ENCODE assay signal across 10 cellular contexts in genomic region chr3:177905895-177906511, GRCh38.
DNase-seq lines count a peak whose midpoint lies in the region; ATAC-seq, FAIRE-seq and TF ChIP-seq lines count a peak whose summit lies in the region.
"Had no signal": no experiment of that assay in that cellular context is flagged by ENCODE, and none has a peak within 500 bp of the region (broad histone marks: within the 10 kb centered on the region; RNA-seq: fewer than 3 reads in every experiment).

No MANE protein-coding gene starts in this region.

- H3K9me2 ChIP-seq in GM23338 (ENCODE audit: insufficient read depth) = no peaks in the 10 kb centered on the region

- H3K27ac ChIP-seq in GM23338 (ENCODE audit: low read depth) (peak overlapping the region; percentile 60; the same call in 1 of the 2 replicates), brain microvascular endothelial cell (peak overlapping the region; percentile 88), kidney (ENCODE audit: low read depth in 2 of 2, low read length in 2 of 2) (peak overlapping the region; percentile 83 to 89)

- H3K9ac ChIP-seq in kidney (ENCODE audit: low read length in 2 of 2) = no peak overlapping the region

- DNase-seq in GM23338 (ENCODE audit: low spot score) = peak; percentile 27
- peak; percentile 79 for DNase-seq in brain microvascular endothelial cell
- DNase-seq in kidney = no peak
- peak; percentile 57 for DNase-seq in skeletal muscle cell (ENCODE audit: low read depth)
- no peak for DNase-seq in activated CD4-positive, alpha-beta memory T cell treated with anti-CD3 and anti-CD28 coated beads, Interleukin-2, amount 10 ng/mL, durations not matched to agents 7 days and 5 days
- no peak for DNase-seq in GDM1 (lab: John Stamatoyannopoulos, UW)
- no peak for DNase-seq in NCI-H748 treated with DMSO at 0.1 percent for 48 hours (lab: John Stamatoyannopoulos, UW)
- DNase-seq: T-helper 2 cell had no signal

- no peak overlapping the region for H3K27ac Mint-ChIP-seq in GM23338
- H3K27ac Mint-ChIP-seq in activated CD4-positive, alpha-beta memory T cell treated with anti-CD3 and anti-CD28 coated beads, Interleukin-2, amount 10 ng/mL, durations not matched to agents 7 days and 5 days = no peak overlapping the region

- CTCF ChIA-PET in activated CD4-positive, alpha-beta memory T cell treated with anti-CD3 and anti-CD28 coated beads, Interleukin-2, amount 10 ng/mL, durations not matched to agents 7 days and 5 days (lab: Charles Lee) = no interaction called here

- peak; percentile 60 for FAIRE-seq in kidney (lab: Jason Lieb, UNC)
- FAIRE-seq: GM12878 had no signal

- H3K79me2 ChIP-seq in GM23338 (replicated peaks; ENCODE audit: insufficient read depth) = no peaks in the 10 kb centered on the region

- peak overlapping the region; percentile 89 for H2AFZ ChIP-seq in GM23338

- in situ Hi-C loops in brain microvascular endothelial cell (cut with HindIII; ENCODE audit: low pct_ligation_motif_present, low sequenced_read_pairs) = no loop called here

- H3K4me2 ChIP-seq in GM23338 = no peak overlapping the region

- H4K20me1 ChIP-seq in GM23338 (replicated peaks; ENCODE audit: insufficient read depth) = no peaks in the 10 kb centered on the region

- H3K36me3 Mint-ChIP-seq in GM23338 (ENCODE audit: low read depth) = no peaks in the 10 kb centered on the region
- H3K36me3 Mint-ChIP-seq in activated CD4-positive, alpha-beta memory T cell treated with anti-CD3 and anti-CD28 coated beads, Interleukin-2, amount 10 ng/mL, durations not matched to agents 7 days and 5 days (ENCODE audit: low read depth) = no peaks in the 10 kb centered on the region

- ATAC-seq in GM23338 (peak; percentile 64), HG02571 (IDR thresholded peaks at IDR 0.05; ENCODE audit: unreplicated experiment) (no peak)
- ATAC-seq: GM12878 had no signal

- no peaks in the 10 kb centered on the region for H3F3A ChIP-seq in GM23338 (replicated peaks; ENCODE audit: low read depth)

- no peak overlapping the region for H3K4me3 ChIP-seq in GM23338
- H3K4me3 ChIP-seq in brain microvascular endothelial cell (ENCODE audit: low read depth, low read length) = no peak overlapping the region
- peak overlapping the region; percentile 23 to 33 for H3K4me3 ChIP-seq in kidney (ENCODE audit: low read length in 2 of 2)
- no peak overlapping the region for H3K4me3 ChIP-seq in skeletal muscle cell (ENCODE audit: low read depth, low read length)
- H3K4me3 ChIP-seq: GM12878 had no signal

- H3K36me3 ChIP-seq in GM23338 (ENCODE audit: insufficient read depth) (no peaks in the 10 kb centered on the region), brain microvascular endothelial cell (replicated peaks) (no peaks in the 10 kb centered on the region), kidney (ENCODE audit: control insufficient read depth in 1 of 2, insufficient read depth in 2 of 2, low read length in 2 of 2) (no peaks in the 10 kb centered on the region)

- TF ChIP-seq CTCF in GM23338 (conservative IDR thresholded peaks at IDR 0.05; ENCODE audit: low read depth in 2 of 2) (no peak), brain microvascular endothelial cell (IDR thresholded peaks at IDR 0.05; ENCODE audit: low read depth, low read length, missing control alignments) (peak; percentile 38), kidney (IDR thresholded peaks at IDR 0.05; ENCODE audit: borderline replicate concordance, extremely low read depth, insufficient read depth) (no peak)

- H3K4me3 Mint-ChIP-seq in GM23338 = no peak overlapping the region
- no peak overlapping the region for H3K4me3 Mint-ChIP-seq in activated CD4-positive, alpha-beta memory T cell treated with anti-CD3 and anti-CD28 coated beads, Interleukin-2, amount 10 ng/mL, durations not matched to agents 7 days and 5 days

- H3K27me3 ChIP-seq in GM23338 (ENCODE audit: insufficient read depth) = no peaks in the 10 kb centered on the region
- H3K27me3 ChIP-seq in brain microvascular endothelial cell (replicated peaks) = no peaks in the 10 kb centered on the region

- intact Hi-C loops in kidney (cut with DNase I) = no loop called here

- H3K4me1 Mint-ChIP-seq in GM23338 = peaks cover 9% of the 10 kb centered on the region
- H3K4me1 Mint-ChIP-seq in activated CD4-positive, alpha-beta memory T cell treated with anti-CD3 and anti-CD28 coated beads, Interleukin-2, amount 10 ng/mL, durations not matched to agents 7 days and 5 days = no peaks in the 10 kb centered on the region

- POLR2A ChIA-PET in activated CD4-positive, alpha-beta memory T cell treated with anti-CD3 and anti-CD28 coated beads, Interleukin-2, amount 10 ng/mL, durations not matched to agents 7 days and 5 days (lab: Charles Lee) = no interaction called here

- H3K9me3 ChIP-seq in kidney (ENCODE audit: control insufficient read depth in 1 of 2, low read length in 2 of 2) = no peaks in the 10 kb centered on the region

- H3K4me1 ChIP-seq in GM23338 (ENCODE audit: insufficient read depth) (peaks cover 7% of the 10 kb centered on the region; the same call in 1 of the 2 replicates), kidney (ENCODE audit: control insufficient read depth in 1 of 2, insufficient read depth in 1 of 2, low read depth in 1 of 2, low read length in 2 of 2) (peaks cover 18 to 35% of the 10 kb centered on the region in 2 donors)

- no peaks in the 10 kb centered on the region for H3K9me3 Mint-ChIP-seq in GM23338
- no peaks in the 10 kb centered on the region for H3K9me3 Mint-ChIP-seq in activated CD4-positive, alpha-beta memory T cell treated with anti-CD3 and anti-CD28 coated beads, Interleukin-2, amount 10 ng/mL, durations not matched to agents 7 days and 5 days

- H3K27me3 Mint-ChIP-seq in GM23338 (ENCODE audit: insufficient read depth, low read depth, poor library complexity) = peaks cover 1% of the 10 kb centered on the region
- no peaks in the 10 kb centered on the region for H3K27me3 Mint-ChIP-seq in activated CD4-positive, alpha-beta memory T cell treated with anti-CD3 and anti-CD28 coated beads, Interleukin-2, amount 10 ng/mL, durations not matched to agents 7 days and 5 days

TF ChIP-seq in GM23338, 12 proteins besides CTCF, POLR2A, EP300 and RAD21 (continues in another document):
- TF ChIP-seq NANOG (IDR thresholded peaks at IDR 0.05; ENCODE audit: borderline replicate concordance) (no peak), EZH2 (IDR thresholded peaks at IDR 0.05; ENCODE audit: low read depth, unreplicated experiment) (no peak), POLR2AphosphoS5 (IDR thresholded peaks at IDR 0.05; ENCODE audit: low read depth) (no peak), ZNF114 (CRISPR knock-in tag; IDR thresholded peaks at IDR 0.05) (no peak), STAT1 (IDR thresholded peaks at IDR 0.05; ENCODE audit: unreplicated experiment) (no peak)
- TF ChIP-seq, protein P1, sequence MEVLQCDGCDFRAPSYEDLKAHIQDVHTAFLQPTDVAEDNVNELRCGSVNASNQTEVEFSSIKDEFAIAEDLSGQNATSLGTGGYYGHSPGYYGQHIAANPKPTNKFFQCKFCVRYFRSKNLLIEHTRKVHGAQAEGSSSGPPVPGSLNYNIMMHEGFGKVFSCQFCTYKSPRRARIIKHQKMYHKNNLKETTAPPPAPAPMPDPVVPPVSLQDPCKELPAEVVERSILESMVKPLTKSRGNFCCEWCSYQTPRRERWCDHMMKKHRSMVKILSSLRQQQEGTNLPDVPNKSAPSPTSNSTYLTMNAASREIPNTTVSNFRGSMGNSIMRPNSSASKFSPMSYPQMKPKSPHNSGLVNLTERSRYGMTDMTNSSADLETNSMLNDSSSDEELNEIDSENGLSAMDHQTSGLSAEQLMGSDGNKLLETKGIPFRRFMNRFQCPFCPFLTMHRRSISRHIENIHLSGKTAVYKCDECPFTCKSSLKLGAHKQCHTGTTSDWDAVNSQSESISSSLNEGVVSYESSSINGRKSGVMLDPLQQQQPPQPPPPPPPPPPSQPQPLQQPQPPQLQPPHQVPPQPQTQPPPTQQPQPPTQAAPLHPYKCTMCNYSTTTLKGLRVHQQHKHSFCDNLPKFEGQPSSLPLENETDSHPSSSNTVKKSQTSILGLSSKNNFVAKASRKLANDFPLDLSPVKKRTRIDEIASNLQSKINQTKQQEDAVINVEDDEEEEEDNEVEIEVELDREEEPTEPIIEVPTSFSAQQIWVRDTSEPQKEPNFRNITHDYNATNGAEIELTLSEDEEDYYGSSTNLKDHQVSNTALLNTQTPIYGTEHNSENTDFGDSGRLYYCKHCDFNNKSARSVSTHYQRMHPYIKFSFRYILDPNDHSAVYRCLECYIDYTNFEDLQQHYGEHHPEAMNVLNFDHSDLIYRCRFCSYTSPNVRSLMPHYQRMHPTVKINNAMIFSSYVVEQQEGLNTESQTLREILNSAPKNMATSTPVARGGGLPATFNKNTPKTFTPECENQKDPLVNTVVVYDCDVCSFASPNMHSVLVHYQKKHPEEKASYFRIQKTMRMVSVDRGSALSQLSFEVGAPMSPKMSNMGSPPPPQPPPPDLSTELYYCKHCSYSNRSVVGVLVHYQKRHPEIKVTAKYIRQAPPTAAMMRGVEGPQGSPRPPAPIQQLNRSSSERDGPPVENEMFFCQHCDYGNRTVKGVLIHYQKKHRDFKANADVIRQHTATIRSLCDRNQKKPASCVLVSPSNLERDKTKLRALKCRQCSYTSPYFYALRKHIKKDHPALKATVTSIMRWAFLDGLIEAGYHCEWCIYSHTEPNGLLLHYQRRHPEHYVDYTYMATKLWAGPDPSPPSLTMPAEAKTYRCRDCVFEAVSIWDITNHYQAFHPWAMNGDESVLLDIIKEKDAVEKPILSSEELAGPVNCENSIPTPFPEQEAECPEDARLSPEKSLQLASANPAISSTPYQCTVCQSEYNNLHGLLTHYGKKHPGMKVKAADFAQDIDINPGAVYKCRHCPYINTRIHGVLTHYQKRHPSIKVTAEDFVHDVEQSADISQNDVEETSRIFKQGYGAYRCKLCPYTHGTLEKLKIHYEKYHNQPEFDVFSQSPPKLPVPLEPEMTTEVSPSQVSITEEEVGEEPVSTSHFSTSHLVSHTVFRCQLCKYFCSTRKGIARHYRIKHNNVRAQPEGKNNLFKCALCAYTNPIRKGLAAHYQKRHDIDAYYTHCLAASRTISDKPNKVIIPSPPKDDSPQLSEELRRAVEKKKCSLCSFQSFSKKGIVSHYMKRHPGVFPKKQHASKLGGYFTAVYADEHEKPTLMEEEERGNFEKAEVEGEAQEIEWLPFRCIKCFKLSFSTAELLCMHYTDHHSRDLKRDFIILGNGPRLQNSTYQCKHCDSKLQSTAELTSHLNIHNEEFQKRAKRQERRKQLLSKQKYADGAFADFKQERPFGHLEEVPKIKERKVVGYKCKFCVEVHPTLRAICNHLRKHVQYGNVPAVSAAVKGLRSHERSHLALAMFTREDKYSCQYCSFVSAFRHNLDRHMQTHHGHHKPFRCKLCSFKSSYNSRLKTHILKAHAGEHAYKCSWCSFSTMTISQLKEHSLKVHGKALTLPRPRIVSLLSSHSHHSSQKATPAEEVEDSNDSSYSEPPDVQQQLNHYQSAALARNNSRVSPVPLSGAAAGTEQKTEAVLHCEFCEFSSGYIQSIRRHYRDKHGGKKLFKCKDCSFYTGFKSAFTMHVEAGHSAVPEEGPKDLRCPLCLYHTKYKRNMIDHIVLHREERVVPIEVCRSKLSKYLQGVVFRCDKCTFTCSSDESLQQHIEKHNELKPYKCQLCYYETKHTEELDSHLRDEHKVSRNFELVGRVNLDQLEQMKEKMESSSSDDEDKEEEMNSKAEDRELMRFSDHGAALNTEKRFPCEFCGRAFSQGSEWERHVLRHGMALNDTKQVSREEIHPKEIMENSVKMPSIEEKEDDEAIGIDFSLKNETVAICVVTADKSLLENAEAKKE (CRISPR knock-in tag; IDR thresholded peaks at IDR 0.05) = no peak

Comparison
In these comparisons a context has a peak if more than half of its experiments do, and no peak if none do; other contexts are left out.
1. DNase-seq: peak in GM23338 (single experiment), brain microvascular endothelial cell (single experiment) and skeletal muscle cell (single experiment); none in kidney (single experiment), activated CD4-positive, alpha-beta memory T cell treated with anti-CD3 and anti-CD28 coated beads, Interleukin-2, amount 10 ng/mL, durations not matched to agents 7 days and 5 days (single experiment), GDM1 (single experiment) and NCI-H748 treated with DMSO at 0.1 percent for 48 hours (single experiment).
2. H3K4me3 ChIP-seq: peak in kidney (2 of 2); none in GM23338 (single experiment), brain microvascular endothelial cell (single experiment) and skeletal muscle cell (single experiment).
3. Peak in every context shown above with its lines, with median percentiles within 50 percentile points of each other: H3K27ac ChIP-seq.